Comparison of ENCODE assay signal across 11 cellular contexts in the genomic region with DNA sequence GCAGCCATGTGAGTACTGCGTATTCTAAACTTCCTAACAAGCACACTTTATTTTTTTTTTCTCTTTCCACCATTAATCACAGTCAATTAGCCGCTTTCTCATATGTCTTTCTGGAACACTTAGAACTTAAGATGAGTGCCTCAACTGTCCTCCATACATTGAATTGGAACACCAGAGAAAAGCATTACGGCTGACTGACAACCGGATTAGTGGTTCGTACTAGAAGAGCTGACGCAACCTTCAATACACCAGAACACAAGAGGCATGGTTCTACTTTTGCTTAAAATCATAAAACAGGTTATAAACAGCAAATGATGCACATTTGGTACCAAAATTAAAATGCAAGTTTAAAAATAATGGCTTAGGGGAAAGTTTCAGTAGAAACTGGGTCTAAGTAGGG. TPM values are rescaled to one million over a fixed set of nuclear protein-coding genes. Genes with fewer than 3 reads are reported as not detected.
DNase-seq lines count a peak whose midpoint lies in the region; ATAC-seq, FAIRE-seq and TF ChIP-seq lines count a peak whose summit lies in the region.
"Had no signal": no experiment of that assay in that cellular context is flagged by ENCODE, and none has a peak within 500 bp of the region (broad histone marks: within the 10 kb centered on the region; RNA-seq: fewer than 3 reads in every experiment).

No MANE protein-coding gene starts in this region.

- H3K27ac ChIP-seq in kidney (ENCODE audit: low read depth in 2 of 2, low read length in 2 of 2) (peak overlapping the region in 1 of 2 donors; percentile 77), skeletal muscle tissue (ENCODE audit: low read depth, low read length) (peak overlapping the region; percentile 74)

- POLR2A ChIA-PET in HEK293T (lab: Yijun Ruan, JAX): no interaction called here

- H3K4me3 ChIP-seq in kidney (ENCODE audit: low read length in 2 of 2): peak overlapping the region; percentile 71 to 72
- H3K4me3 ChIP-seq in skeletal muscle tissue (ENCODE audit: low read length in 3 of 3): peak overlapping the region; percentile 47 to 80 (median 64)

- ATAC-seq in GM18861 (IDR thresholded peaks at IDR 0.05; ENCODE audit: unreplicated experiment): no peak
- ATAC-seq in HG03039 (IDR thresholded peaks at IDR 0.05; ENCODE audit: unreplicated experiment): no peak
- ATAC-seq in activated T-cell treated with anti-CD3 and anti-CD28 coated beads, Interleukin-2, amount 50 U/mL, for 4 hours: no peak

- intact Hi-C loops in kidney (cut with DNase I): no loop called here

- H3K9me3 Mint-ChIP-seq in brain (peaks cover 0 to 12% (median 2%) of the 10 kb centered on the region in 5 experiments), endothelial cell (ENCODE audit: unreplicated experiment) (no peaks in the 10 kb centered on the region)
- H3K9me3 Mint-ChIP-seq in activated T-cell treated with anti-CD3 and anti-CD28 coated beads, Interleukin-2, amount 50 U/mL, for 4 hours: no peaks in the 10 kb centered on the region
- H3K9me3 Mint-ChIP-seq: dendritic cell treated with granulocyte-macrophage colony-stimulating factor and Interleukin-4, amounts not matched to agents 40 ng/mL and 50 ng/mL, for 4 days had no signal

- no peak for FAIRE-seq in kidney (lab: Jason Lieb, UNC)

- H3K4me1 ChIP-seq in kidney (ENCODE audit: control insufficient read depth in 1 of 2, insufficient read depth in 1 of 2, low read depth in 1 of 2, low read length in 2 of 2): peaks cover 0 to 4% of the 10 kb centered on the region in 2 donors
- peaks cover 4 to 11% (median 6%) of the 10 kb centered on the region in 3 donors for H3K4me1 ChIP-seq in skeletal muscle tissue (ENCODE audit: control insufficient read depth in 3 of 3, insufficient read depth in 3 of 3, low read length in 3 of 3)

- peak overlapping the region; percentile 81 to 98 (median 94) for H3K27ac Mint-ChIP-seq in brain
- H3K27ac Mint-ChIP-seq in endothelial cell (ENCODE audit: unreplicated experiment): no peak overlapping the region
- H3K27ac Mint-ChIP-seq: dendritic cell treated with granulocyte-macrophage colony-stimulating factor and Interleukin-4, amounts not matched to agents 40 ng/mL and 50 ng/mL, for 4 days had no signal

- H3K9me3 ChIP-seq in kidney (ENCODE audit: control insufficient read depth in 1 of 2, low read length in 2 of 2) (no peaks in the 10 kb centered on the region), skeletal muscle tissue (ENCODE audit: control insufficient read depth in 3 of 3, low read length in 3 of 3) (no peaks in the 10 kb centered on the region)

- DNase-seq in HEK293T (ENCODE audit: extremely low spot score): no peak
- no peak for DNase-seq in kidney
- DNase-seq in endothelial cell (ENCODE audit: low spot score): no peak
- DNase-seq in activated T-cell treated with anti-CD3 and anti-CD28 coated beads, Interleukin-2, amount 50 U/mL, for 4 hours: no peak
- DNase-seq: islet precursor cell, NCI-H774 had no signal

- no peaks in the 10 kb centered on the region for H3K27me3 ChIP-seq in skeletal muscle tissue (ENCODE audit: control insufficient read depth in 3 of 3, insufficient read depth in 3 of 3, low read length in 3 of 3)

- CTCF ChIA-PET in HEK293T (lab: Yijun Ruan, JAX): no interaction called here

- H3K4me3 Mint-ChIP-seq in brain (peak overlapping the region; percentile 85 to 97 (median 92)), endothelial cell (ENCODE audit: unreplicated experiment) (no peak overlapping the region)
- no peak overlapping the region for H3K4me3 Mint-ChIP-seq in activated T-cell treated with anti-CD3 and anti-CD28 coated beads, Interleukin-2, amount 50 U/mL, for 4 hours
- H3K4me3 Mint-ChIP-seq: dendritic cell treated with granulocyte-macrophage colony-stimulating factor and Interleukin-4, amounts not matched to agents 40 ng/mL and 50 ng/mL, for 4 days had no signal

- H3K4me1 Mint-ChIP-seq in brain (peaks cover 32% of the 10 kb centered on the region), endothelial cell (ENCODE audit: unreplicated experiment) (peaks cover 8% of the 10 kb centered on the region)
- no peaks in the 10 kb centered on the region for H3K4me1 Mint-ChIP-seq in activated T-cell treated with anti-CD3 and anti-CD28 coated beads, Interleukin-2, amount 50 U/mL, for 4 hours (ENCODE audit: low read depth)

- H3K36me3 ChIP-seq in kidney (ENCODE audit: control insufficient read depth in 1 of 2, insufficient read depth in 2 of 2, low read length in 2 of 2) (no peaks in the 10 kb centered on the region), skeletal muscle tissue (ENCODE audit: control insufficient read depth in 3 of 3, insufficient read depth in 3 of 3, low read length in 3 of 3) (no peaks in the 10 kb centered on the region)

- H3K27me3 Mint-ChIP-seq in brain: peaks cover 19% of the 10 kb centered on the region
- H3K27me3 Mint-ChIP-seq in endothelial cell (ENCODE audit: unreplicated experiment): no peaks in the 10 kb centered on the region
- H3K27me3 Mint-ChIP-seq in activated T-cell treated with anti-CD3 and anti-CD28 coated beads, Interleukin-2, amount 50 U/mL, for 4 hours (ENCODE audit: low read depth): peaks cover 23% of the 10 kb centered on the region

- no peak for TF ChIP-seq CTCF in brain (conservative IDR thresholded peaks at IDR 0.05)
- TF ChIP-seq CTCF in kidney (IDR thresholded peaks at IDR 0.05; ENCODE audit: borderline replicate concordance, extremely low read depth, insufficient read depth): no peak
- no peak for TF ChIP-seq CTCF in endothelial cell (IDR thresholded peaks at IDR 0.05; ENCODE audit: unreplicated experiment)

- H3K36me3 Mint-ChIP-seq in brain (peaks cover 24% of the 10 kb centered on the region), endothelial cell (ENCODE audit: low read depth, unreplicated experiment) (peaks cover 3% of the 10 kb centered on the region)
- H3K36me3 Mint-ChIP-seq in activated T-cell treated with anti-CD3 and anti-CD28 coated beads, Interleukin-2, amount 50 U/mL, for 4 hours (ENCODE audit: insufficient read depth): no peaks in the 10 kb centered on the region

- H3K9ac ChIP-seq in kidney (ENCODE audit: low read length in 2 of 2) (peak overlapping the region; percentile 9 to 67), skeletal muscle tissue (ENCODE audit: low read depth in 1 of 3, low read length in 3 of 3) (peak overlapping the region; percentile 57 to 79 (median 75))

TF ChIP-seq in HEK293T, 16 proteins besides CTCF, POLR2A, EP300 and RAD21:
- TF ChIP-seq, protein P1, sequence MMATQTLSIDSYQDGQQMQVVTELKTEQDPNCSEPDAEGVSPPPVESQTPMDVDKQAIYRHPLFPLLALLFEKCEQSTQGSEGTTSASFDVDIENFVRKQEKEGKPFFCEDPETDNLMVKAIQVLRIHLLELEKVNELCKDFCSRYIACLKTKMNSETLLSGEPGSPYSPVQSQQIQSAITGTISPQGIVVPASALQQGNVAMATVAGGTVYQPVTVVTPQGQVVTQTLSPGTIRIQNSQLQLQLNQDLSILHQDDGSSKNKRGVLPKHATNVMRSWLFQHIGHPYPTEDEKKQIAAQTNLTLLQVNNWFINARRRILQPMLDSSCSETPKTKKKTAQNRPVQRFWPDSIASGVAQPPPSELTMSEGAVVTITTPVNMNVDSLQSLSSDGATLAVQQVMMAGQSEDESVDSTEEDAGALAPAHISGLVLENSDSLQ (IDR thresholded peaks at IDR 0.05): peak; percentile 58
- TF ChIP-seq NFRKB (IDR thresholded peaks at IDR 0.05): no peak

RNA-seq across cellular contexts. Expression of gene TMEM47, which starts 3.3 kb away (rescaled TPM):
- polyA plus RNA-seq in brain (ENCODE audit: insufficient read depth, low read depth, low replicate concordance) (4.6 TPM), kidney (ENCODE audit: insufficient read depth, low read depth, low replicate concordance) (18.1 TPM)
- total RNA-seq in kidney (68.9 TPM), skeletal muscle tissue (54.8 TPM), endothelial cell (ENCODE audit: unreplicated experiment) (1.6 TPM)
- under 1 TPM in 1 of 3 donors, not detected in 2; 0.08 TPM for total RNA-seq in activated T-cell treated with anti-CD3 and anti-CD28 coated beads, Interleukin-2, amount 50 U/mL, for 4 hours

Comparison
In these comparisons a context has a peak if more than half of its experiments do, and no peak if none do; other contexts are left out.
1. H3K4me3 Mint-ChIP-seq: peak in brain (5 of 5); none in endothelial cell (single experiment) and activated T-cell treated with anti-CD3 and anti-CD28 coated beads, Interleukin-2, amount 50 U/mL, for 4 hours (single experiment).
2. RNA of gene TMEM47, which starts 3.3 kb away (total RNA-seq): 68.9 TPM in kidney (single experiment) and 54.8 TPM in skeletal muscle tissue (single experiment); 1.6 TPM in endothelial cell (single experiment) and 0.08 TPM in activated T-cell treated with anti-CD3 and anti-CD28 coated beads, Interleukin-2, amount 50 U/mL, for 4 hours; every median in the first group is over 10 times any median in the second.